In genomic region chr4:7381221-7381889, GRCh38 we compare ENCODE assay signal across 19 cellular contexts. TPM values are rescaled to one million over a fixed set of nuclear protein-coding genes. Genes with fewer than 3 reads are reported as not detected.
DNase-seq lines count a peak whose midpoint lies in the region; ATAC-seq and TF ChIP-seq lines count a peak whose summit lies in the region.
"Had no signal": no experiment of that assay in that cellular context is flagged by ENCODE, and none has a peak within 500 bp of the region (broad histone marks: within the 10 kb centered on the region; RNA-seq: fewer than 3 reads in every experiment).

No MANE protein-coding gene starts in this region.

- no peaks in the 10 kb centered on the region for H4K20me1 ChIP-seq in SK-N-SH (ENCODE audit: insufficient read depth)

- no peak for TF ChIP-seq RAD21 in SK-N-SH (IDR thresholded peaks at IDR 0.05; ENCODE audit: low read length)

- H3K27ac ChIP-seq in SK-N-SH (ENCODE audit: low read depth in 2 of 2, low read length in 1 of 2) (no peak overlapping the region), brain microvascular endothelial cell (no peak overlapping the region), layer of hippocampus (ENCODE audit: low read depth, low read length) (peak overlapping the region; percentile 74), upper lobe of right lung (no peak overlapping the region)

- no peak overlapping the region for H3K4me3 Mint-ChIP-seq in osteocyte (ENCODE audit: unreplicated experiment)
- H3K4me3 Mint-ChIP-seq: activated CD4-positive, alpha-beta T cell treated with anti-CD3 and anti-CD28 coated beads, Interleukin-2, amount 10 ng/mL, durations not matched to agents 7 days and 5 days had no signal

- CTCF ChIA-PET in SK-N-SH (lab: Yijun Ruan, JAX): no interaction called here

- H3K79me2 ChIP-seq in SK-N-SH (ENCODE audit: insufficient read depth): no peaks in the 10 kb centered on the region

- H3K4me3 ChIP-seq in SK-N-SH (ENCODE audit: low read depth in 2 of 2, low read length in 1 of 2) (no peak overlapping the region), brain microvascular endothelial cell (ENCODE audit: low read depth, low read length) (no peak overlapping the region), upper lobe of right lung (no peak overlapping the region)

- whole genome bisulfite sequencing in SK-N-SH (ENCODE audit: low lambda C conversion rate): 54% methylated on average over 8 of the region's 9 CpGs

- H3K27me3 ChIP-seq in SK-N-SH (ENCODE audit: insufficient read depth): no peaks in the 10 kb centered on the region; the same call in 1 of the 2 replicates
- no peaks in the 10 kb centered on the region for H3K27me3 ChIP-seq in brain microvascular endothelial cell (replicated peaks)
- no peaks in the 10 kb centered on the region for H3K27me3 ChIP-seq in layer of hippocampus (ENCODE audit: control insufficient read depth, insufficient read depth, low read length)
- no peaks in the 10 kb centered on the region for H3K27me3 ChIP-seq in upper lobe of right lung

- ATAC-seq in SK-N-SH treated with all-trans-retinoic acid at 6 μM for 48 hours (peak; percentile 41; the same call in 2 of the 3 replicates), upper lobe of right lung (peak; percentile 17), HG03439 (IDR thresholded peaks at IDR 0.05; ENCODE audit: unreplicated experiment) (no peak)

- H3K4me1 Mint-ChIP-seq in osteocyte (ENCODE audit: unreplicated experiment): no peaks in the 10 kb centered on the region
- H3K4me1 Mint-ChIP-seq: activated CD4-positive, alpha-beta T cell treated with anti-CD3 and anti-CD28 coated beads, Interleukin-2, amount 10 ng/mL, durations not matched to agents 7 days and 5 days had no signal

- TF ChIP-seq CTCF in SK-N-SH (IDR thresholded peaks at IDR 0.05) (no peak), brain microvascular endothelial cell (IDR thresholded peaks at IDR 0.05; ENCODE audit: low read depth, low read length, missing control alignments) (peak; percentile 4), upper lobe of right lung (IDR thresholded peaks at IDR 0.05) (no peak), osteocyte (IDR thresholded peaks at IDR 0.05) (no peak)

- H3K4me1 ChIP-seq in SK-N-SH (ENCODE audit: control insufficient read depth in 1 of 2, insufficient read depth in 2 of 2, low read depth in 1 of 2, low read length in 1 of 2) (peaks cover 0 to 16% of the 10 kb centered on the region in 2 experiments; a peak in 1 of 4 replicates), upper lobe of right lung (no peaks in the 10 kb centered on the region)

- POLR2A ChIA-PET in SK-N-SH (lab: Yijun Ruan, JAX): no interaction called here

- DNase-seq in SK-N-SH: no peak
- no peak for DNase-seq in brain microvascular endothelial cell
- peak; percentile 44 for DNase-seq in upper lobe of right lung
- no peak for DNase-seq in stimulated activated CD4-positive, alpha-beta T cell treated with anti-CD3 and anti-CD28 coated beads, Interleukin-4, amount 100 ng/mL, for 4 hours
- DNase-seq in osteocyte (ENCODE audit: extremely low spot score, unreplicated experiment): no peak
- DNase-seq: 8988T; activated CD4-positive, alpha-beta T cell treated with anti-CD3 and anti-CD28 coated beads, Interleukin-2, amount 10 ng/mL, durations not matched to agents 7 days and 5 days; effector CD4-positive, alpha-beta T cell; MV-4-11; NCI-H2227 treated with DMSO at 0.1 percent for 48 hours had no signal

- no peak overlapping the region for H3K4me2 ChIP-seq in SK-N-SH

- no peaks in the 10 kb centered on the region for H3K36me3 ChIP-seq in SK-N-SH (replicated peaks in 1 of 2; ENCODE audit: control insufficient read depth in 1 of 2, insufficient read depth in 2 of 2, low read length in 1 of 2)
- no peaks in the 10 kb centered on the region for H3K36me3 ChIP-seq in brain microvascular endothelial cell (replicated peaks)
- no peaks in the 10 kb centered on the region for H3K36me3 ChIP-seq in upper lobe of right lung

- no peaks in the 10 kb centered on the region for H3K9me3 Mint-ChIP-seq in osteocyte (ENCODE audit: unreplicated experiment)

- H3K9me3 ChIP-seq in SK-N-SH (no peaks in the 10 kb centered on the region), upper lobe of right lung (no peaks in the 10 kb centered on the region)

- TF ChIP-seq EP300 in SK-N-SH (IDR thresholded peaks at IDR 0.05; ENCODE audit: borderline replicate concordance in 1 of 2, low read depth in 1 of 2, low read length in 1 of 2): no peak

- no peak overlapping the region for H3K9ac ChIP-seq in SK-N-SH

- intact Hi-C loops in upper lobe of right lung (cut with DNase I): no loop called here

- H3K27me3 Mint-ChIP-seq in osteocyte (ENCODE audit: unreplicated experiment): peaks cover 28% of the 10 kb centered on the region

- H3K36me3 Mint-ChIP-seq in osteocyte (ENCODE audit: unreplicated experiment): no peaks in the 10 kb centered on the region

- in situ Hi-C loops in brain microvascular endothelial cell (cut with HindIII; ENCODE audit: low pct_ligation_motif_present, low sequenced_read_pairs): no loop called here

- H3K9me2 ChIP-seq in SK-N-SH: no peaks in the 10 kb centered on the region

- no peak overlapping the region for H2AFZ ChIP-seq in SK-N-SH (ENCODE audit: low read depth)

- H3K27ac Mint-ChIP-seq in osteocyte (ENCODE audit: unreplicated experiment): no peak overlapping the region
- H3K27ac Mint-ChIP-seq: activated CD4-positive, alpha-beta T cell treated with anti-CD3 and anti-CD28 coated beads, Interleukin-2, amount 10 ng/mL, durations not matched to agents 7 days and 5 days; activated T-helper 2 cell treated with anti-CD3 and anti-CD28 coated beads, Interferon-gamma antibody, Interleukin-2, Interleukin-4, amounts not matched to agents 10 μg/mL and 5 μg/mL and 100 μg/mL, durations not matched to agents 14 hours and 24 hours and 36 hours had no signal

- peaks cover 3% of the 10 kb centered on the region for H3F3A ChIP-seq in SK-N-SH (replicated peaks; ENCODE audit: insufficient read depth)

TF ChIP-seq in SK-N-SH treated with all-trans-retinoic acid at 6 μM for 48 hours, 23 proteins besides CTCF, POLR2A, EP300 and RAD21 (continues in another document):
- TF ChIP-seq TOX (CRISPR knock-in tag; IDR thresholded peaks at IDR 0.05; ENCODE audit: borderline replicate concordance): no peak
- TF ChIP-seq TCF4 (CRISPR knock-in tag; IDR thresholded peaks at IDR 0.05; ENCODE audit: borderline replicate concordance): no peak
- TF ChIP-seq RARB (CRISPR knock-in tag; IDR thresholded peaks at IDR 0.05): no peak
- no peak for TF ChIP-seq CSDC2 (CRISPR knock-in tag; IDR thresholded peaks at IDR 0.05)
- no peak for TF ChIP-seq ZFP3 (CRISPR knock-in tag; IDR thresholded peaks at IDR 0.05)
- no peak for TF ChIP-seq ZNF8 (CRISPR knock-in tag; IDR thresholded peaks at IDR 0.05)
- TF ChIP-seq ZNF70 (CRISPR knock-in tag; IDR thresholded peaks at IDR 0.05): no peak
- TF ChIP-seq, protein P1, sequence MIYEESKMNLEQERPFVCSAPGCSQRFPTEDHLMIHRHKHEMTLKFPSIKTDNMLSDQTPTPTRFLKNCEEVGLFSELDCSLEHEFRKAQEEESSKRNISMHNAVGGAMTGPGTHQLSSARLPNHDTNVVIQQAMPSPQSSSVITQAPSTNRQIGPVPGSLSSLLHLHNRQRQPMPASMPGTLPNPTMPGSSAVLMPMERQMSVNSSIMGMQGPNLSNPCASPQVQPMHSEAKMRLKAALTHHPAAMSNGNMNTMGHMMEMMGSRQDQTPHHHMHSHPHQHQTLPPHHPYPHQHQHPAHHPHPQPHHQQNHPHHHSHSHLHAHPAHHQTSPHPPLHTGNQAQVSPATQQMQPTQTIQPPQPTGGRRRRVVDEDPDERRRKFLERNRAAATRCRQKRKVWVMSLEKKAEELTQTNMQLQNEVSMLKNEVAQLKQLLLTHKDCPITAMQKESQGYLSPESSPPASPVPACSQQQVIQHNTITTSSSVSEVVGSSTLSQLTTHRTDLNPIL (CRISPR knock-in tag; IDR thresholded peaks at IDR 0.05; ENCODE audit: low read depth): no peak

TF ChIP-seq in SK-N-SH, 30 proteins besides CTCF, POLR2A, EP300 and RAD21 (continues in another document):
- TF ChIP-seq FOXM1 (IDR thresholded peaks at IDR 0.05; ENCODE audit: low read depth) (no peak), CHD2 (IDR thresholded peaks at IDR 0.05; ENCODE audit: low read length, partially characterized antibody) (no peak), TEAD4 (IDR thresholded peaks at IDR 0.05; ENCODE audit: borderline replicate concordance, insufficient read depth) (no peak), SIN3A (IDR thresholded peaks at IDR 0.05; ENCODE audit: borderline replicate concordance, low read depth, low read length) (no peak), RFX5 (IDR thresholded peaks at IDR 0.05; ENCODE audit: low read length) (no peak), FOXJ3 (CRISPR knock-in tag; IDR thresholded peaks at IDR 0.05) (no peak), ELF1 (IDR thresholded peaks at IDR 0.05) (no peak)
- TF ChIP-seq, protein P2, sequence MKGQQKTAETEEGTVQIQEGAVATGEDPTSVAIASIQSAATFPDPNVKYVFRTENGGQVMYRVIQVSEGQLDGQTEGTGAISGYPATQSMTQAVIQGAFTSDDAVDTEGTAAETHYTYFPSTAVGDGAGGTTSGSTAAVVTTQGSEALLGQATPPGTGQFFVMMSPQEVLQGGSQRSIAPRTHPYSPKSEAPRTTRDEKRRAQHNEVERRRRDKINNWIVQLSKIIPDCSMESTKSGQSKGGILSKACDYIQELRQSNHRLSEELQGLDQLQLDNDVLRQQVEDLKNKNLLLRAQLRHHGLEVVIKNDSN (IDR thresholded peaks at IDR 0.05; ENCODE audit: borderline replicate concordance, low read depth): no peak
- TF ChIP-seq, protein P3, sequence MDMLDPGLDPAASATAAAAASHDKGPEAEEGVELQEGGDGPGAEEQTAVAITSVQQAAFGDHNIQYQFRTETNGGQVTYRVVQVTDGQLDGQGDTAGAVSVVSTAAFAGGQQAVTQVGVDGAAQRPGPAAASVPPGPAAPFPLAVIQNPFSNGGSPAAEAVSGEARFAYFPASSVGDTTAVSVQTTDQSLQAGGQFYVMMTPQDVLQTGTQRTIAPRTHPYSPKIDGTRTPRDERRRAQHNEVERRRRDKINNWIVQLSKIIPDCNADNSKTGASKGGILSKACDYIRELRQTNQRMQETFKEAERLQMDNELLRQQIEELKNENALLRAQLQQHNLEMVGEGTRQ (IDR thresholded peaks at IDR 0.05; ENCODE audit: borderline replicate concordance, low read depth, low read length): no peak

RNA-seq across cellular contexts. Expression of gene PSAPL1, which starts 53.4 kb away (rescaled TPM):
- 0.02 and 0.03 TPM in 2 replicates for polyA plus RNA-seq in SK-N-SH (2012; rRNA removed)
- polyA plus RNA-seq in SK-N-SH (2012; cell fraction: cytosol; rRNA removed): 0.01 TPM in 2 replicates
- polyA plus RNA-seq in SK-N-SH (2012; cell fraction: nucleus; rRNA removed): 0.01 and 0.02 TPM in 2 replicates
- 0.14 TPM for total RNA-seq in upper lobe of right lung
- not detected in 2 replicates for total RNA-seq in osteocyte
- total RNA-seq: activated CD4-positive, alpha-beta T cell treated with anti-CD3 and anti-CD28 coated beads, Interleukin-2, amount 10 ng/mL, durations not matched to agents 7 days and 5 days; activated T-helper 2 cell treated with anti-CD3 and anti-CD28 coated beads, Interferon-gamma antibody, Interleukin-2, Interleukin-4, amounts not matched to agents 10 μg/mL and 5 μg/mL and 100 μg/mL, durations not matched to agents 14 hours and 24 hours and 36 hours; glomerular endothelial cell; kidney epithelial cell; myocyte; subcutaneous adipose tissue; T-helper 1 cell treated with Interleukin-12 subunit alpha and Interleukin-12 subunit beta and Interleukin-4 antibody, amounts not matched to agents 30 ng/mL and 1 ng/mL, for 36 hours had no signal
